11 cellular contexts compared by ENCODE assay signal in the genomic region with DNA sequence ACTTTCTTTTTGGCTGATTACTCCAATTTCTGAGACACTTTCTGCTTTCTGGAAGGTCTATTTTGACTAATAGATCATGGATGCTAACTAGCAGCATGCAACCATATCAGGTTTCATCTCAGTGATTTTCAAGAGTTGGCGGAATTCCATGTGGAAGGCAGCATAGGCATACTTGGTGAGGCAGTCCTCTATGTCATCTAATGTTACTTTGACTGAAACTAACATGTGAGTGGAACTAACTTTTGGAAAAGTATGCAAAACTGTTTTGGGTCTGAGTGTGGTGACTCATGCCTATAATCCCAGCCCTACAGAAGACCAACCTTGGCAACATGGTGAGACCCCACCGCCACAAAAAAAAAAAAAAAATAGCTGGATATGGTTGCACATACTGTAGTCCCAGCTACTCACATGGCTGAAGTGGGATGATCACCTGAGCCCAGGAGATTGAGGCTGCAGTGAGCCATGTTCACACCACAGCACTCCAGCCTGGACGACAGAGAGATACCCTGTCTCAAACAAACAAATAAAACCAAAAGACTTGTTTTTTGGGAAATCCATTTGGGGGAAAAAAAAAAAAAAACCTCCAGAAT.
DNase-seq lines count a peak whose midpoint lies in the region; ATAC-seq and TF ChIP-seq lines count a peak whose summit lies in the region.
"Had no signal": no experiment of that assay in that cellular context is flagged by ENCODE, and none has a peak within 500 bp of the region (broad histone marks: within the 10 kb centered on the region; RNA-seq: fewer than 3 reads in every experiment).

No MANE protein-coding gene starts in this region.

- no peak overlapping the region for H3K27ac Mint-ChIP-seq in CD4-positive, alpha-beta memory T cell
- H3K27ac Mint-ChIP-seq: IgD-negative memory B cell had no signal

- ATAC-seq in right lobe of liver: no peak
- ATAC-seq: naive thymus-derived CD8-positive, alpha-beta T cell had no signal

- no peaks in the 10 kb centered on the region for H3K4me1 Mint-ChIP-seq in CD4-positive, alpha-beta memory T cell
- H3K4me1 Mint-ChIP-seq: IgD-negative memory B cell had no signal

- 70% methylated on average over 3 of the region's 3 CpGs for WGBS in right lobe of liver (ENCODE audit: insufficient coverage, low coverage, low lambda C conversion rate, missing lambda C conversion rate)

- no peaks in the 10 kb centered on the region for H3K9me3 ChIP-seq in CD4-positive, alpha-beta memory T cell (ENCODE audit: control insufficient read depth in 1 of 2, low read length in 2 of 2)
- no peaks in the 10 kb centered on the region for H3K9me3 ChIP-seq in right lobe of liver

- H3K4me1 ChIP-seq in CD4-positive, alpha-beta memory T cell (ENCODE audit: insufficient read depth, low read length): no peaks in the 10 kb centered on the region
- no peaks in the 10 kb centered on the region for H3K4me1 ChIP-seq in right lobe of liver

- H3K4me3 ChIP-seq in CD4-positive, alpha-beta memory T cell (ENCODE audit: low read length in 2 of 2): no peak overlapping the region
- H3K4me3 ChIP-seq in right lobe of liver: no peak overlapping the region

- no peak for TF ChIP-seq POLR2A in right lobe of liver (IDR thresholded peaks at IDR 0.05)

- POLR2A ChIA-PET in CD4-positive, alpha-beta memory T cell (lab: Charles Lee; ENCODE audit: partially characterized antibody): no interaction called here

- peaks cover 0 to 18% (median 8%) of the 10 kb centered on the region in 8 donors for H3K9me3 Mint-ChIP-seq in CD4-positive, alpha-beta memory T cell

- no peaks in the 10 kb centered on the region for H3K36me3 Mint-ChIP-seq in CD4-positive, alpha-beta memory T cell
- H3K36me3 Mint-ChIP-seq: IgD-negative memory B cell; naive thymus-derived CD8-positive, alpha-beta T cell had no signal

- H3K36me3 ChIP-seq in CD4-positive, alpha-beta memory T cell (ENCODE audit: insufficient read depth, low read length): no peaks in the 10 kb centered on the region
- no peaks in the 10 kb centered on the region for H3K36me3 ChIP-seq in right lobe of liver

- peak in 2 of 3 experiments; percentile 3 to 35 for DNase-seq in NCI-H1417 (lab: John Stamatoyannopoulos, UW)
- DNase-seq in NCI-H1417 treated with DMSO at 0.1 percent for 48 hours (lab: John Stamatoyannopoulos, UW): no peak
- peak; percentile 47 for DNase-seq in NCI-H128 (lab: John Stamatoyannopoulos, UW; ENCODE audit: unreplicated experiment)
- peak; percentile 22 for DNase-seq in amniotic stem cell (lab: John Stamatoyannopoulos, UW)
- peak; percentile 84 for DNase-seq in myocyte (ENCODE audit: low read depth)
- no peak for DNase-seq in CD4-positive, alpha-beta memory T cell
- no peak for DNase-seq in activated CD4-positive, alpha-beta T cell treated with anti-CD3 and anti-CD28 coated beads, Interleukin-2, amount 50 U/mL, for 4 hours
- no peak for DNase-seq in right lobe of liver
- DNase-seq: naive thymus-derived CD8-positive, alpha-beta T cell; stimulated activated CD4-positive, alpha-beta T cell treated with anti-CD3 and anti-CD28 coated beads, Interleukin-15, amount 100 ng/mL, for 24 hours had no signal

- intact Hi-C loops in CD4-positive, alpha-beta memory T cell (cut with micrococcal nuclease): no loop called here
- intact Hi-C loops in right lobe of liver (cut with DNase I): no loop called here

- no peak for TF ChIP-seq CTCF in right lobe of liver (IDR thresholded peaks at IDR 0.05)

- H3K27ac ChIP-seq in CD4-positive, alpha-beta memory T cell (ENCODE audit: low read depth, low read length): no peak overlapping the region
- H3K27ac ChIP-seq in right lobe of liver: no peak overlapping the region

- CTCF ChIA-PET in CD4-positive, alpha-beta memory T cell (lab: Charles Lee; ENCODE audit: partially characterized antibody): no interaction called here

- no peak overlapping the region for H3K4me3 Mint-ChIP-seq in CD4-positive, alpha-beta memory T cell
- H3K4me3 Mint-ChIP-seq: IgD-negative memory B cell; naive thymus-derived CD8-positive, alpha-beta T cell had no signal

- no peaks in the 10 kb centered on the region for H3K27me3 ChIP-seq in CD4-positive, alpha-beta memory T cell (ENCODE audit: insufficient read depth, low read length)
- H3K27me3 ChIP-seq in right lobe of liver: no peaks in the 10 kb centered on the region

- H3K27me3 Mint-ChIP-seq in CD4-positive, alpha-beta memory T cell: no peaks in the 10 kb centered on the region
- H3K27me3 Mint-ChIP-seq: IgD-negative memory B cell; naive thymus-derived CD8-positive, alpha-beta T cell had no signal

Comparison
In these comparisons a context has a peak if more than half of its experiments do, and no peak if none do; other contexts are left out.
1. DNase-seq: peak in NCI-H1417 (2 of 3), NCI-H128 (single experiment), amniotic stem cell (single experiment) and myocyte (single experiment); none in NCI-H1417 treated with DMSO at 0.1 percent for 48 hours (single experiment), CD4-positive, alpha-beta memory T cell (0 of 5), activated CD4-positive, alpha-beta T cell treated with anti-CD3 and anti-CD28 coated beads, Interleukin-2, amount 50 U/mL, for 4 hours (0 of 2) and right lobe of liver (0 of 3).